In genomic region chr14:21940887-21941855, GRCh38 we compare ENCODE assay signal across 1 cellular context.
TF ChIP-seq lines count a peak whose summit lies in the region.

No MANE protein-coding gene starts in this region.

TF ChIP-seq in H1, 55 proteins besides CTCF, POLR2A, EP300 and RAD21 (continued from another document):
- TF ChIP-seq ATF2 (IDR thresholded peaks at IDR 0.05; ENCODE audit: low read length) (no peak), PHF8 (conservative IDR thresholded peaks at IDR 0.05; ENCODE audit: low read depth, low read length) (no peak), NRF1 (IDR thresholded peaks at IDR 0.05; ENCODE audit: low read depth, low read length) (no peak), CHD1 (IDR thresholded peaks at IDR 0.05; ENCODE audit: low read depth, low read length) (no peak), RFX5 (IDR thresholded peaks at IDR 0.05; ENCODE audit: borderline replicate concordance, low read depth, low read length) (no peak), NANOG (IDR thresholded peaks at IDR 0.05; ENCODE audit: insufficient read depth, low read depth, low read length, poor library complexity, severe bottlenecking) (no peak)
